ENCODE assay signal across 21 cellular contexts in the genomic region with DNA sequence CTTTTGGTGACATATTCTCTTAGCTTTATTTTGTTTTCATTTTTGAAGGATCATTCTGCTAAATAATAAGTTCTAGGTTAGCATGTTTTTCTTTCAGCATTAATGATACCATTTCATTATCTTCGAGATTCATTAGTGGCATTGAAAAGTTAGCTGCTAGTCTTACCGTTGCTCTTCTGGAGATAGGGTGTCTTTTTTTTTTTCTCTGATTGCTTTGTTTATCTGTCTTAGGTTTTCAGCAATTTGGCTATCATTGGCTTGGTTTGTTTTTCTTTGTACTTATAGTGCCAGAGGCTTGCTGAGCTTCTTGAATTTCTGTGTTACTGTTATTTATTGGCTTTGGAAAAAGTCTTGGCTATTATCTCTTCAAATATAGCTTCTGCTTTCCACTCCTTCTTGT.
"Had no signal": no experiment of that assay in that cellular context is flagged by ENCODE, and none has a peak within 500 bp of the region (broad histone marks: within the 10 kb centered on the region; RNA-seq: fewer than 3 reads in every experiment).

No MANE protein-coding gene starts in this region.

- ATAC-seq: body of pancreas; effector memory CD8-positive, alpha-beta T cell; gastroesophageal sphincter; mucosa of descending colon had no signal

- H3K9me3 Mint-ChIP-seq: activated naive CD4-positive, alpha-beta T cell treated with anti-CD3 and anti-CD28 coated beads, Interleukin-2, amount 10 ng/mL, durations not matched to agents 7 days and 5 days; effector memory CD8-positive, alpha-beta T cell; memory B cell; neural crest cell; stimulated activated naive CD8-positive, alpha-beta T cell treated with anti-CD3 and anti-CD28 coated beads, Interleukin-15, Interleukin-2, amounts not matched to agents 100 ng/mL and 50 ng/mL, for 24 hours had no signal

- H3K27me3 Mint-ChIP-seq: activated CD4-positive, alpha-beta memory T cell treated with anti-CD3 and anti-CD28 coated beads for 36 hours; activated naive CD4-positive, alpha-beta T cell treated with anti-CD3 and anti-CD28 coated beads, Interleukin-2, amount 10 ng/mL, durations not matched to agents 7 days and 5 days; effector memory CD8-positive, alpha-beta T cell; memory B cell; progenitor cell of endocrine pancreas; stimulated activated naive CD8-positive, alpha-beta T cell treated with anti-CD3 and anti-CD28 coated beads, Interleukin-15, Interleukin-2, amounts not matched to agents 100 ng/mL and 50 ng/mL, for 24 hours had no signal

- H3K4me3 ChIP-seq: body of pancreas, dorsolateral prefrontal cortex, esophagus muscularis mucosa, gastroesophageal sphincter, mucosa of descending colon, tibial nerve had no signal

- DNase-seq: activated CD4-positive, alpha-beta memory T cell treated with anti-CD3 and anti-CD28 coated beads for 36 hours; activated CD4-positive, alpha-beta T cell treated with anti-CD3 and anti-CD28 coated beads for 48 hours; activated effector memory CD4-positive, alpha-beta T cell treated with anti-CD3 and anti-CD28 coated beads, Interleukin-2, amount 50 U/mL, for 16 hours; activated naive CD4-positive, alpha-beta T cell treated with anti-CD3 and anti-CD28 coated beads, Interleukin-2, amount 10 ng/mL, durations not matched to agents 7 days and 5 days; amygdala; body of pancreas; dorsolateral prefrontal cortex; effector memory CD8-positive, alpha-beta T cell; head of caudate nucleus; hypothalamus; mucosa of descending colon; retina; stimulated activated CD4-positive, alpha-beta T cell treated with anti-CD3 and anti-CD28 coated beads, Interleukin-4, amount 100 ng/mL, for 4 hours; substantia nigra had no signal

- H3K27ac Mint-ChIP-seq: activated CD4-positive, alpha-beta memory T cell treated with anti-CD3 and anti-CD28 coated beads for 36 hours; activated naive CD4-positive, alpha-beta T cell treated with anti-CD3 and anti-CD28 coated beads, Interleukin-2, amount 10 ng/mL, durations not matched to agents 7 days and 5 days; effector memory CD8-positive, alpha-beta T cell; memory B cell; progenitor cell of endocrine pancreas; stimulated activated naive CD8-positive, alpha-beta T cell treated with anti-CD3 and anti-CD28 coated beads, Interleukin-15, Interleukin-2, amounts not matched to agents 100 ng/mL and 50 ng/mL, for 24 hours had no signal

- H3K36me3 ChIP-seq: esophagus muscularis mucosa, gastroesophageal sphincter, tibial nerve had no signal

- H3K27me3 ChIP-seq: body of pancreas, dorsolateral prefrontal cortex, esophagus muscularis mucosa, gastroesophageal sphincter, tibial nerve had no signal

- H3K4me3 Mint-ChIP-seq: activated CD4-positive, alpha-beta memory T cell treated with anti-CD3 and anti-CD28 coated beads for 36 hours; activated naive CD4-positive, alpha-beta T cell treated with anti-CD3 and anti-CD28 coated beads, Interleukin-2, amount 10 ng/mL, durations not matched to agents 7 days and 5 days; effector memory CD8-positive, alpha-beta T cell; memory B cell; neural crest cell; stimulated activated naive CD8-positive, alpha-beta T cell treated with anti-CD3 and anti-CD28 coated beads, Interleukin-15, Interleukin-2, amounts not matched to agents 100 ng/mL and 50 ng/mL, for 24 hours had no signal

- H3K4me1 Mint-ChIP-seq: activated naive CD4-positive, alpha-beta T cell treated with anti-CD3 and anti-CD28 coated beads, Interleukin-2, amount 10 ng/mL, durations not matched to agents 7 days and 5 days; memory B cell; neural crest cell had no signal

- H3K36me3 Mint-ChIP-seq: activated CD4-positive, alpha-beta memory T cell treated with anti-CD3 and anti-CD28 coated beads for 36 hours; activated naive CD4-positive, alpha-beta T cell treated with anti-CD3 and anti-CD28 coated beads, Interleukin-2, amount 10 ng/mL, durations not matched to agents 7 days and 5 days; memory B cell had no signal
